In genomic region chr11:11022126-11022730, GRCh38 we compare ENCODE assay signal across 8 cellular contexts.
DNase-seq lines count a peak whose midpoint lies in the region; ATAC-seq and TF ChIP-seq lines count a peak whose summit lies in the region.

No MANE protein-coding gene starts in this region.

- H3K36me3 Mint-ChIP-seq in GM23338 (ENCODE audit: low read depth): no peaks in the 10 kb centered on the region

- H3K27me3 ChIP-seq in GM23338 (ENCODE audit: insufficient read depth) (no peaks in the 10 kb centered on the region), vagina (no peaks in the 10 kb centered on the region)

- no peak; the same call in 2 of the 3 replicates for ATAC-seq in GM23338

- H4K20me1 ChIP-seq in GM23338 (replicated peaks; ENCODE audit: insufficient read depth): no peaks in the 10 kb centered on the region

- H3K36me3 ChIP-seq in GM23338 (ENCODE audit: insufficient read depth): no peaks in the 10 kb centered on the region
- no peaks in the 10 kb centered on the region for H3K36me3 ChIP-seq in vagina

- DNase-seq in CD1c-positive myeloid dendritic cell (ENCODE audit: extremely low spot score): peak; percentile 61
- peak; percentile 46 for DNase-seq in GM23338 (ENCODE audit: low spot score)
- peak; percentile 42 for DNase-seq in SK-MEL-5 (ENCODE audit: low read depth, low spot score)
- DNase-seq in germinal center (ENCODE audit: low spot score): peak; percentile 26
- DNase-seq in vagina (ENCODE audit: extremely low spot score in 2 of 2): no peak
- no peak for DNase-seq in NCI-H510A treated with DMSO at 0.1 percent for 48 hours (lab: John Stamatoyannopoulos, UW)
- no peak for DNase-seq in NCI-H1048 (lab: John Stamatoyannopoulos, UW)
- no peak for DNase-seq in T1000 (lab: John Stamatoyannopoulos, UW)

- H3K27ac ChIP-seq in GM23338 (ENCODE audit: low read depth): no peak overlapping the region
- no peak overlapping the region for H3K27ac ChIP-seq in vagina

- H3K9me2 ChIP-seq in GM23338 (ENCODE audit: insufficient read depth): no peaks in the 10 kb centered on the region; the same call in 1 of the 2 replicates

- intact Hi-C loops in vagina (cut with DNase I): loop anchor here (5.0 kb wide), 2 partner anchors 90 to 230 kb away; no protein-coding TSS in a partner anchor

- peaks cover 11% of the 10 kb centered on the region for H3K4me1 Mint-ChIP-seq in GM23338

- TF ChIP-seq CTCF in GM23338 (conservative IDR thresholded peaks at IDR 0.05; ENCODE audit: low read depth in 2 of 2): peak; percentile 50 to 67
- TF ChIP-seq CTCF in vagina (IDR thresholded peaks at IDR 0.05): peak; percentile 16 to 38 (median 25)

- no peaks in the 10 kb centered on the region for H3F3A ChIP-seq in GM23338 (replicated peaks; ENCODE audit: low read depth)

- no peaks in the 10 kb centered on the region for H3K9me3 ChIP-seq in vagina

- no peak overlapping the region for H3K27ac Mint-ChIP-seq in GM23338

- no peak for TF ChIP-seq POLR2A in vagina (IDR thresholded peaks at IDR 0.05)

- peaks cover 5% of the 10 kb centered on the region for H3K27me3 Mint-ChIP-seq in GM23338 (ENCODE audit: insufficient read depth, low read depth, poor library complexity)

- in situ Hi-C loops in SK-MEL-5 (cut with HindIII; ENCODE audit: low pct_unique_long_range_greater_than_20kb, low sequenced_read_pairs): loop anchor here (10.0 kb wide), 2 partner anchors 217 to 373 kb away; partner anchors contain the start of gene EIF4G2

- H3K4me3 ChIP-seq in GM23338 (no peak overlapping the region), vagina (no peak overlapping the region)

- H3K4me2 ChIP-seq in GM23338: no peak overlapping the region

- H3K9me3 Mint-ChIP-seq in GM23338: no peaks in the 10 kb centered on the region

- H3K4me1 ChIP-seq in GM23338 (ENCODE audit: insufficient read depth): peaks cover 8% of the 10 kb centered on the region
- no peaks in the 10 kb centered on the region for H3K4me1 ChIP-seq in vagina

- H3K79me2 ChIP-seq in GM23338 (replicated peaks; ENCODE audit: insufficient read depth): no peaks in the 10 kb centered on the region

- H3K4me3 Mint-ChIP-seq in GM23338: no peak overlapping the region

- no peak overlapping the region for H2AFZ ChIP-seq in GM23338

TF ChIP-seq in GM23338, 12 proteins besides CTCF, POLR2A, EP300 and RAD21:
- no peak for TF ChIP-seq NANOG (IDR thresholded peaks at IDR 0.05; ENCODE audit: borderline replicate concordance)
- TF ChIP-seq CREB1 (CRISPR knock-in tag; IDR thresholded peaks at IDR 0.05; ENCODE audit: low read depth): no peak
- TF ChIP-seq JUNB (IDR thresholded peaks at IDR 0.05; ENCODE audit: unreplicated experiment): no peak
- no peak for TF ChIP-seq ZNF114 (CRISPR knock-in tag; IDR thresholded peaks at IDR 0.05)
- no peak for TF ChIP-seq POLR2AphosphoS5 (IDR thresholded peaks at IDR 0.05; ENCODE audit: low read depth)
- TF ChIP-seq EZH2phosphoT487 (IDR thresholded peaks at IDR 0.05; ENCODE audit: unreplicated experiment): no peak
- TF ChIP-seq ETS1 (IDR thresholded peaks at IDR 0.05): no peak
- no peak for TF ChIP-seq ZNF462 (CRISPR knock-in tag; IDR thresholded peaks at IDR 0.05)
- no peak for TF ChIP-seq REST (IDR thresholded peaks at IDR 0.05; ENCODE audit: unreplicated experiment)
- TF ChIP-seq STAT1 (IDR thresholded peaks at IDR 0.05; ENCODE audit: unreplicated experiment): no peak
- TF ChIP-seq EZH2 (IDR thresholded peaks at IDR 0.05; ENCODE audit: low read depth, unreplicated experiment): no peak
- no peak for TF ChIP-seq ZNF331 (CRISPR knock-in tag; IDR thresholded peaks at IDR 0.05; ENCODE audit: low read depth)

Comparison
In these comparisons a context has a peak if more than half of its experiments do, and no peak if none do; other contexts are left out.
1. DNase-seq: peak in CD1c-positive myeloid dendritic cell (single experiment), GM23338 (single experiment), SK-MEL-5 (single experiment) and germinal center (single experiment); none in vagina (0 of 2), NCI-H510A treated with DMSO at 0.1 percent for 48 hours (single experiment), NCI-H1048 (single experiment) and T1000 (single experiment).